ENCODE assay signal across 11 cellular contexts in genomic region chr17:42252528-42253172, GRCh38. TPM values are rescaled to one million over a fixed set of nuclear protein-coding genes. Genes with fewer than 3 reads are reported as not detected.
DNase-seq lines count a peak whose midpoint lies in the region; ATAC-seq and TF ChIP-seq lines count a peak whose summit lies in the region.
"Had no signal": no experiment of that assay in that cellular context is flagged by ENCODE, and none has a peak within 500 bp of the region (broad histone marks: within the 10 kb centered on the region; RNA-seq: fewer than 3 reads in every experiment).

No MANE protein-coding gene starts in this region.

- WGBS in gastroesophageal sphincter (ENCODE audit: low coverage in 1 of 2), 2 donors = 25 to 33% methylated on average over 4 of the region's 4 CpGs
- WGBS in heart left ventricle, 4 donors = 57 to 62% (median 58%) methylated on average over 4 of the region's 4 CpGs

- TF ChIP-seq EP300 in gastroesophageal sphincter (IDR thresholded peaks at IDR 0.05) = no peak

- H3K27ac Mint-ChIP-seq in stimulated activated naive CD8-positive, alpha-beta T cell treated with anti-CD3 and anti-CD28 coated beads, Interleukin-15, Interleukin-2, amounts not matched to agents 100 ng/mL and 50 ng/mL, for 24 hours = peak overlapping the region; percentile 87
- H3K27ac Mint-ChIP-seq in stimulated activated naive CD8-positive, alpha-beta T cell treated with anti-CD3 and anti-CD28 coated beads, Interleukin-15, amount 100 ng/mL, for 72 hours = no peak overlapping the region
- peak overlapping the region; percentile 90 for H3K27ac Mint-ChIP-seq in activated naive CD8-positive, alpha-beta T cell

- H3K4me1 Mint-ChIP-seq in stimulated activated naive CD8-positive, alpha-beta T cell treated with anti-CD3 and anti-CD28 coated beads, Interleukin-15, Interleukin-2, amounts not matched to agents 100 ng/mL and 50 ng/mL, for 24 hours (ENCODE audit: low read depth) = peaks cover 80% of the 10 kb centered on the region
- peaks cover 74% of the 10 kb centered on the region for H3K4me1 Mint-ChIP-seq in stimulated activated naive CD8-positive, alpha-beta T cell treated with anti-CD3 and anti-CD28 coated beads, Interleukin-15, amount 100 ng/mL, for 72 hours
- H3K4me1 Mint-ChIP-seq in activated naive CD8-positive, alpha-beta T cell (ENCODE audit: low read depth) = peaks cover 78% of the 10 kb centered on the region

- no peaks in the 10 kb centered on the region for H3K9me3 ChIP-seq in gastroesophageal sphincter
- no peaks in the 10 kb centered on the region for H3K9me3 ChIP-seq in left ventricle myocardium inferior (replicated peaks)
- no peaks in the 10 kb centered on the region for H3K9me3 ChIP-seq in heart left ventricle
- H3K9me3 ChIP-seq: BLaER1 had no signal

- no peak for ATAC-seq in stimulated activated naive CD8-positive, alpha-beta T cell treated with anti-CD3 and anti-CD28 coated beads, Interleukin-15, amount 100 ng/mL, for 72 hours
- ATAC-seq in gastroesophageal sphincter = no peak
- ATAC-seq in heart left ventricle = no peak

- H3K4me3 ChIP-seq in gastroesophageal sphincter (no peak overlapping the region), left ventricle myocardium inferior (no peak overlapping the region), heart left ventricle (no peak overlapping the region)
- H3K4me3 ChIP-seq: BLaER1 had no signal

- no peaks in the 10 kb centered on the region for H3K9me3 Mint-ChIP-seq in stimulated activated naive CD8-positive, alpha-beta T cell treated with anti-CD3 and anti-CD28 coated beads, Interleukin-15, Interleukin-2, amounts not matched to agents 100 ng/mL and 50 ng/mL, for 24 hours
- no peaks in the 10 kb centered on the region for H3K9me3 Mint-ChIP-seq in stimulated activated naive CD8-positive, alpha-beta T cell treated with anti-CD3 and anti-CD28 coated beads, Interleukin-15, amount 100 ng/mL, for 72 hours
- H3K9me3 Mint-ChIP-seq in activated naive CD8-positive, alpha-beta T cell (ENCODE audit: low read depth) = no peaks in the 10 kb centered on the region

- H3K27me3 ChIP-seq in gastroesophageal sphincter (no peaks in the 10 kb centered on the region), left ventricle myocardium inferior (ENCODE audit: low read depth) (no peaks in the 10 kb centered on the region), heart left ventricle (no peaks in the 10 kb centered on the region)
- H3K27me3 ChIP-seq: BLaER1 had no signal

- no peak for TF ChIP-seq POLR2A in gastroesophageal sphincter (IDR thresholded peaks at IDR 0.05)
- TF ChIP-seq POLR2A in heart left ventricle (IDR thresholded peaks at IDR 0.05) = no peak

- H3K4me3 Mint-ChIP-seq in stimulated activated naive CD8-positive, alpha-beta T cell treated with anti-CD3 and anti-CD28 coated beads, Interleukin-15, Interleukin-2, amounts not matched to agents 100 ng/mL and 50 ng/mL, for 24 hours = peak overlapping the region; percentile 19
- H3K4me3 Mint-ChIP-seq in stimulated activated naive CD8-positive, alpha-beta T cell treated with anti-CD3 and anti-CD28 coated beads, Interleukin-15, amount 100 ng/mL, for 72 hours = no peak overlapping the region
- peak overlapping the region; percentile 40 for H3K4me3 Mint-ChIP-seq in activated naive CD8-positive, alpha-beta T cell

- H3K4me1 ChIP-seq in gastroesophageal sphincter = peaks cover 5 to 74% (median 13%) of the 10 kb centered on the region in 3 donors
- H3K4me1 ChIP-seq in left ventricle myocardium inferior = peaks cover 52% of the 10 kb centered on the region
- peaks cover 3 to 71% (median 34%) of the 10 kb centered on the region in 12 donors for H3K4me1 ChIP-seq in heart left ventricle

- intact Hi-C loops in left ventricle myocardium inferior (cut with micrococcal nuclease) = no loop called here
- intact Hi-C loops in head of caudate nucleus (cut with DNase I) = no loop called here
- intact Hi-C loops in heart left ventricle (cut with DNase I) = no loop called here

- H3K36me3 Mint-ChIP-seq in stimulated activated naive CD8-positive, alpha-beta T cell treated with anti-CD3 and anti-CD28 coated beads, Interleukin-15, Interleukin-2, amounts not matched to agents 100 ng/mL and 50 ng/mL, for 24 hours (ENCODE audit: low read depth) = peaks cover 10% of the 10 kb centered on the region
- H3K36me3 Mint-ChIP-seq in activated naive CD8-positive, alpha-beta T cell = peaks cover 2% of the 10 kb centered on the region

- no peaks in the 10 kb centered on the region for H3K27me3 Mint-ChIP-seq in stimulated activated naive CD8-positive, alpha-beta T cell treated with anti-CD3 and anti-CD28 coated beads, Interleukin-15, Interleukin-2, amounts not matched to agents 100 ng/mL and 50 ng/mL, for 24 hours
- H3K27me3 Mint-ChIP-seq in stimulated activated naive CD8-positive, alpha-beta T cell treated with anti-CD3 and anti-CD28 coated beads, Interleukin-15, amount 100 ng/mL, for 72 hours = no peaks in the 10 kb centered on the region
- no peaks in the 10 kb centered on the region for H3K27me3 Mint-ChIP-seq in activated naive CD8-positive, alpha-beta T cell

- no peak for DNase-seq in stimulated activated naive CD8-positive, alpha-beta T cell treated with anti-CD3 and anti-CD28 coated beads, Interleukin-15, amount 100 ng/mL, for 72 hours
- DNase-seq in NCI-H2196 (lab: John Stamatoyannopoulos, UW; ENCODE audit: unreplicated experiment) (no peak), left ventricle myocardium inferior (no peak), head of caudate nucleus (no peak), heart left ventricle (no peak)
- DNase-seq: kidney, NCI-H748 treated with DMSO at 0.1 percent for 48 hours had no signal

- no peak for TF ChIP-seq CTCF in gastroesophageal sphincter (IDR thresholded peaks at IDR 0.05)
- TF ChIP-seq CTCF in left ventricle myocardium inferior (IDR thresholded peaks at IDR 0.05; ENCODE audit: borderline replicate concordance) = no peak
- TF ChIP-seq CTCF in heart left ventricle (IDR thresholded peaks at IDR 0.05) = no peak

- H3K27ac ChIP-seq in gastroesophageal sphincter (peak overlapping the region in 3 of 4 donors; percentile 2 to 44 (median 9)), left ventricle myocardium inferior (replicated peaks) (no peak overlapping the region), heart left ventricle (peak overlapping the region in 5 of 12 donors; percentile 7 to 67 (median 22))
- H3K27ac ChIP-seq: BLaER1 had no signal

- H3K36me3 ChIP-seq in gastroesophageal sphincter (no peaks in the 10 kb centered on the region), left ventricle myocardium inferior (no peaks in the 10 kb centered on the region), heart left ventricle (no peaks in the 10 kb centered on the region)

RNA-seq across cellular contexts. Expression of gene STAT5B, which starts 23.5 kb away (rescaled TPM):
- total RNA-seq in gastroesophageal sphincter = 10 to 100 TPM; 73.3 to 98.3 (median 95.6) TPM
- total RNA-seq in left ventricle myocardium inferior = 30.7 TPM
- total RNA-seq in heart left ventricle = 10 to 100 TPM; 26.1 to 51.9 (median 32.4) TPM
- polyA plus RNA-seq in heart left ventricle = 10 to 100 TPM; 13.0 to 20.3 TPM

RNA-seq across cellular contexts. Expression of gene STAT5A, which starts 35.6 kb away (rescaled TPM):
- total RNA-seq in gastroesophageal sphincter (10 to 100 TPM; 61.8 to 80.8 (median 71.4) TPM), left ventricle myocardium inferior (16.7 TPM), heart left ventricle (10 to 100 TPM in 8 of 9 donors, 1 to 10 TPM in 1; 7.5 to 44.0 (median 15.7) TPM)
- 1 to 10 TPM; 4.9 to 9.0 TPM for polyA plus RNA-seq in heart left ventricle

RNA-seq across cellular contexts. Expression of gene GHDC, which starts 58.4 kb away (rescaled TPM):
- total RNA-seq in gastroesophageal sphincter = 10 to 100 TPM; 18.8 to 30.8 (median 21.8) TPM
- total RNA-seq in left ventricle myocardium inferior = 8.4 TPM
- 10 to 100 TPM in 3 of 9 donors, 1 to 10 TPM in 6; 4.9 to 17.3 (median 8.3) TPM for total RNA-seq in heart left ventricle
- 1 to 10 TPM; 6.2 to 9.4 TPM for polyA plus RNA-seq in heart left ventricle

Comparison
In these comparisons a context has a peak if more than half of its experiments do, and no peak if none do; other contexts are left out.
1. H3K27ac Mint-ChIP-seq: peak in stimulated activated naive CD8-positive, alpha-beta T cell treated with anti-CD3 and anti-CD28 coated beads, Interleukin-15, Interleukin-2, amounts not matched to agents 100 ng/mL and 50 ng/mL, for 24 hours (single experiment) and activated naive CD8-positive, alpha-beta T cell (single experiment); none in stimulated activated naive CD8-positive, alpha-beta T cell treated with anti-CD3 and anti-CD28 coated beads, Interleukin-15, amount 100 ng/mL, for 72 hours (0 of 2).
2. H3K4me3 Mint-ChIP-seq: peak in stimulated activated naive CD8-positive, alpha-beta T cell treated with anti-CD3 and anti-CD28 coated beads, Interleukin-15, Interleukin-2, amounts not matched to agents 100 ng/mL and 50 ng/mL, for 24 hours (single experiment) and activated naive CD8-positive, alpha-beta T cell (single experiment); none in stimulated activated naive CD8-positive, alpha-beta T cell treated with anti-CD3 and anti-CD28 coated beads, Interleukin-15, amount 100 ng/mL, for 72 hours (0 of 2).